In genomic region chr2:218295029-218295428, GRCh38 we compare ENCODE assay signal across 11 cellular contexts. TPM values are rescaled to one million over a fixed set of nuclear protein-coding genes. Genes with fewer than 3 reads are reported as not detected.
A peak's percentile ranks its signal among the peaks of the same experiment; 100 is the strongest.
DNase-seq lines count a peak whose midpoint lies in the region; ATAC-seq and TF ChIP-seq lines count a peak whose summit lies in the region.
"Had no signal": no experiment of that assay in that cellular context is flagged by ENCODE, and none has a peak within 500 bp of the region (broad histone marks: within the 10 kb centered on the region; RNA-seq: fewer than 3 reads in every experiment).

No MANE protein-coding gene starts in this region.

- H3K9ac ChIP-seq in SK-N-MC (ENCODE audit: insufficient read length), result peak overlapping the region; percentile 21
- H3K9ac ChIP-seq in smooth muscle cell (ENCODE audit: low read depth), result no peak overlapping the region

- no peaks in the 10 kb centered on the region for H3K36me3 ChIP-seq in SK-N-MC (ENCODE audit: insufficient read depth, low read length)
- H3K36me3 ChIP-seq in hepatocyte (replicated peaks; ENCODE audit: insufficient read depth, low read depth), result no peaks in the 10 kb centered on the region
- no peaks in the 10 kb centered on the region for H3K36me3 ChIP-seq in smooth muscle cell (ENCODE audit: low read depth)
- H3K36me3 ChIP-seq: sigmoid colon had no signal

- H3K4me1 ChIP-seq in hepatocyte (ENCODE audit: insufficient read depth) (peaks cover 38% of the 10 kb centered on the region), smooth muscle cell (ENCODE audit: low read depth) (peaks cover 26% of the 10 kb centered on the region)

- H3F3A ChIP-seq in smooth muscle cell (ENCODE audit: low read depth), result peaks cover 12% of the 10 kb centered on the region

- H3K9me2 ChIP-seq in hepatocyte (replicated peaks; ENCODE audit: insufficient read depth), result no peaks in the 10 kb centered on the region

- peaks cover 27% of the 10 kb centered on the region for H3K79me2 ChIP-seq in hepatocyte
- H3K79me2 ChIP-seq in smooth muscle cell (ENCODE audit: low read depth), result peaks cover 31% of the 10 kb centered on the region

- in situ Hi-C loops in G401 (cut with HindIII; ENCODE audit: low sequenced_read_pairs), result no loop called here

- TF ChIP-seq CTCF in hepatocyte (IDR thresholded peaks at IDR 0.05; ENCODE audit: poor library complexity), result no peak
- no peak for TF ChIP-seq CTCF in smooth muscle cell (IDR thresholded peaks at IDR 0.05; ENCODE audit: borderline replicate concordance, insufficient read depth, poor library complexity, severe bottlenecking)

- no peaks in the 10 kb centered on the region for H4K20me1 ChIP-seq in hepatocyte (ENCODE audit: insufficient read depth, poor library complexity, severe bottlenecking)
- H4K20me1 ChIP-seq in smooth muscle cell (ENCODE audit: low read depth), result no peaks in the 10 kb centered on the region

- no peaks in the 10 kb centered on the region for H3K27me3 ChIP-seq in hepatocyte
- H3K27me3 ChIP-seq in smooth muscle cell (ENCODE audit: low read depth), result no peaks in the 10 kb centered on the region
- H3K27me3 ChIP-seq: sigmoid colon had no signal

- H3K27ac ChIP-seq in SK-N-MC, result peak overlapping the region; percentile 55; the same call in 1 of the 2 replicates
- H3K27ac ChIP-seq in hepatocyte, result peak overlapping the region; percentile 93
- peak overlapping the region; percentile 100 for H3K27ac ChIP-seq in smooth muscle cell (ENCODE audit: low read depth)
- H3K27ac ChIP-seq: sigmoid colon had no signal

- H3K4me3 ChIP-seq in SK-N-MC (peak overlapping the region; percentile 36; the same call in 1 of the 2 replicates), hepatocyte (no peak overlapping the region), smooth muscle cell (no peak overlapping the region)
- H3K4me3 ChIP-seq: sigmoid colon had no signal

- no peak overlapping the region for H2AFZ ChIP-seq in hepatocyte
- H2AFZ ChIP-seq in smooth muscle cell (ENCODE audit: low read depth), result no peak overlapping the region

- peak; percentile 92 for DNase-seq in HT-29 (ENCODE audit: low spot score)
- no peak for DNase-seq in SK-N-MC (ENCODE audit: low read depth, low spot score)
- peak; percentile 78 for DNase-seq in hepatocyte (ENCODE audit: low spot score)
- DNase-seq in smooth muscle cell (lab: John Stamatoyannopoulos, UW; ENCODE audit: unreplicated experiment), result no peak
- DNase-seq in G401 (ENCODE audit: low spot score), result no peak
- DNase-seq in GF-D8 (lab: John Stamatoyannopoulos, UW), result no peak
- DNase-seq in SKM-1 treated with dmso at 0.1 percent for 144 hours (lab: John Stamatoyannopoulos, UW; ENCODE audit: unreplicated experiment), result no peak
- DNase-seq: activated gamma-delta T cell, DMS 273 treated with DMSO at 0.1 percent for 48 hours, sigmoid colon had no signal

- H3K9me3 ChIP-seq in SK-N-MC (ENCODE audit: low read depth, low read length) (no peaks in the 10 kb centered on the region), hepatocyte (ENCODE audit: low read depth) (no peaks in the 10 kb centered on the region), smooth muscle cell (replicated peaks; ENCODE audit: low read depth) (no peaks in the 10 kb centered on the region)
- H3K9me3 ChIP-seq: sigmoid colon had no signal

- WGBS in hepatocyte (ENCODE audit: low lambda C conversion rate, missing lambda C conversion rate), result 28% methylated on average over 7 of the region's 7 CpGs
- 31% methylated on average over 7 of the region's 7 CpGs for WGBS in smooth muscle cell (ENCODE audit: low lambda C conversion rate)

- H3K4me2 ChIP-seq in hepatocyte (peak overlapping the region; percentile 48), smooth muscle cell (peak overlapping the region; percentile 52)

- no peak for ATAC-seq in GM18861 (IDR thresholded peaks at IDR 0.05; ENCODE audit: unreplicated experiment)

RNA-seq across cellular contexts. Expression of gene TMBIM1, which starts 2.7 kb away (rescaled TPM):
- total RNA-seq in HT-29 (2014; rRNA removed; shearing (Covaris generic)), result 229 and 311 TPM in 2 replicates
- total RNA-seq in hepatocyte, result 167 and 224 TPM in 2 replicates
- 265 and 302 TPM in 2 replicates for polyA plus RNA-seq in hepatocyte
- 109 TPM in 2 replicates for total RNA-seq in smooth muscle cell
- polyA plus RNA-seq in smooth muscle cell, result 121 and 172 TPM in 2 replicates
- total RNA-seq in G401 (2014; rRNA removed; shearing (Covaris generic)), result 83.7 and 100 TPM in 2 replicates

RNA-seq across cellular contexts. Expression of gene PNKD, which starts 24.7 kb away (rescaled TPM):
- 73.9 and 77.2 TPM in 2 replicates for total RNA-seq in HT-29 (2014; rRNA removed; shearing (Covaris generic))
- total RNA-seq in hepatocyte (48.7 and 56.3 TPM in 2 replicates), smooth muscle cell (26.1 and 42.0 TPM in 2 replicates)
- polyA plus RNA-seq in hepatocyte (140 and 145 TPM in 2 replicates), smooth muscle cell (109 and 126 TPM in 2 replicates)
- 37.5 and 44.6 TPM in 2 replicates for total RNA-seq in G401 (2014; rRNA removed; shearing (Covaris generic))

RNA-seq across cellular contexts. Expression of gene AAMP, which starts 25.1 kb away (rescaled TPM):
- total RNA-seq in HT-29 (2014; rRNA removed; shearing (Covaris generic)), result 266 and 310 TPM in 2 replicates
- total RNA-seq in hepatocyte (104 and 140 TPM in 2 replicates), smooth muscle cell (58.9 and 71.5 TPM in 2 replicates)
- polyA plus RNA-seq in hepatocyte (166 and 179 TPM in 2 replicates), smooth muscle cell (95.8 and 135 TPM in 2 replicates)
- total RNA-seq in G401 (2014; rRNA removed; shearing (Covaris generic)), result 128 and 217 TPM in 2 replicates

RNA-seq across cellular contexts. Expression of gene GPBAR1, which starts 34.2 kb away (rescaled TPM):
- total RNA-seq in HT-29 (2014; rRNA removed; shearing (Covaris generic)), result 0.05 and 0.56 TPM in 2 replicates
- total RNA-seq in hepatocyte (6.1 and 10.9 TPM in 2 replicates), smooth muscle cell (0.94 and 1.3 TPM in 2 replicates)
- polyA plus RNA-seq in hepatocyte (23.4 and 25.6 TPM in 2 replicates), smooth muscle cell (1.6 and 2.6 TPM in 2 replicates)
- total RNA-seq in G401 (2014; rRNA removed; shearing (Covaris generic)), result not detected in 2 replicates

Comparison
In these comparisons a context has a peak if more than half of its experiments do, and no peak if none do; other contexts are left out.
1. DNase-seq: peak in HT-29 (single experiment) and hepatocyte (single experiment); none in SK-N-MC (single experiment), smooth muscle cell (single experiment), G401 (single experiment), GF-D8 (single experiment) and SKM-1 treated with dmso at 0.1 percent for 144 hours (single experiment).
2. Peak in every context shown above with its lines, with median percentiles within 50 percentile points of each other: H3K27ac ChIP-seq.